1 cellular context compared by ENCODE assay signal in the genomic region with DNA sequence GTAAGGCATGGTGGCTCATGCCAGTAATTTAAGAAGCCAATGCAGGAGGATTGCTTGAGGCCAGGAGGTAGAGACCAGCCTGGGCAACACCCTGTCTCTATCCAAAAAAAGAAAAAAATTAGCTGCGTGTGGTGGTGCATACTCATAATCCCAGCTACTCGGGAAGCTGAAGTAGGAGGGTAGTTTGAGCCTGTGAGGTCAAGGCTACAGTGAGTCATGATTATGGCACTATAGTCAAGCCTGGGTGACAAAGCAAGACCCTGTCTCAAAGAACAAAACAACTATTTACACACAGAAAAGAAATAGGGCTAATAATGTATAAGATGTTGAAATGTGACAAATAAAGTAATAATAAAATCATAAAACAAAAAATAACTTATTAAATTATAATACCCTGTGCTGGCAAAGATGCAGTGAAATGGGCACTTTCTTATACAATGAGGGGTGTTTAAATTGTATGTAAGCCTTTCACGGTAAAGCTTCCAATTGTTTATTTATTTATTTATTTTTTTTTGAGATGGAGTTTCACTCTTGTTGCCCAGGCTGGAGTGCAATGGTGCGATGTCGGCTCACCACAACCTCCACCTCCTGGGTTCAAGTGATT.
TF ChIP-seq lines count a peak whose summit lies in the region.

No MANE protein-coding gene starts in this region.

TF ChIP-seq in IMR-90, 13 proteins besides CTCF, POLR2A, EP300 and RAD21:
- TF ChIP-seq MAFK (IDR thresholded peaks at IDR 0.05; ENCODE audit: low read depth, low read length) (no peak), SMC3 (IDR thresholded peaks at IDR 0.05; ENCODE audit: low read depth, low read length) (no peak)
- TF ChIP-seq, protein P1, sequence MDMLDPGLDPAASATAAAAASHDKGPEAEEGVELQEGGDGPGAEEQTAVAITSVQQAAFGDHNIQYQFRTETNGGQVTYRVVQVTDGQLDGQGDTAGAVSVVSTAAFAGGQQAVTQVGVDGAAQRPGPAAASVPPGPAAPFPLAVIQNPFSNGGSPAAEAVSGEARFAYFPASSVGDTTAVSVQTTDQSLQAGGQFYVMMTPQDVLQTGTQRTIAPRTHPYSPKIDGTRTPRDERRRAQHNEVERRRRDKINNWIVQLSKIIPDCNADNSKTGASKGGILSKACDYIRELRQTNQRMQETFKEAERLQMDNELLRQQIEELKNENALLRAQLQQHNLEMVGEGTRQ (IDR thresholded peaks at IDR 0.05; ENCODE audit: low read depth, low read length) = no peak
